Comparison of ENCODE assay signal across 8 cellular contexts in genomic region chr13:102402292-102402691, GRCh38. TPM values are rescaled to one million over a fixed set of nuclear protein-coding genes. Genes with fewer than 3 reads are reported as not detected.
DNase-seq lines count a peak whose midpoint lies in the region; ATAC-seq and TF ChIP-seq lines count a peak whose summit lies in the region.

No MANE protein-coding gene starts in this region.

- H3K36me3 Mint-ChIP-seq in CD4-positive, alpha-beta memory T cell: no peaks in the 10 kb centered on the region
- no peaks in the 10 kb centered on the region for H3K36me3 Mint-ChIP-seq in activated CD4-positive, alpha-beta memory T cell treated with anti-CD3 and anti-CD28 coated beads, Interleukin-2, amount 10 ng/mL, durations not matched to agents 7 days and 5 days (ENCODE audit: low read depth)
- H3K36me3 Mint-ChIP-seq in natural killer cell: peaks cover 6% of the 10 kb centered on the region

- H3K36me3 ChIP-seq in CD4-positive, alpha-beta memory T cell (ENCODE audit: insufficient read depth, low read length): no peaks in the 10 kb centered on the region
- no peaks in the 10 kb centered on the region for H3K36me3 ChIP-seq in esophagus squamous epithelium
- no peaks in the 10 kb centered on the region for H3K36me3 ChIP-seq in vagina

- peak; percentile 13 to 63 (median 20) for DNase-seq in CD4-positive, alpha-beta memory T cell
- peak; percentile 31 for DNase-seq in activated CD4-positive, alpha-beta memory T cell treated with anti-CD3 and anti-CD28 coated beads, Interleukin-2, amount 10 ng/mL, durations not matched to agents 7 days and 5 days
- no peak for DNase-seq in esophagus squamous epithelium (lab: John Stamatoyannopoulos, UW)
- DNase-seq in natural killer cell: no peak
- no peak for DNase-seq in vagina (ENCODE audit: extremely low spot score in 2 of 2)
- DNase-seq in NCI-H128 (lab: John Stamatoyannopoulos, UW; ENCODE audit: unreplicated experiment): no peak

- TF ChIP-seq POLR2A in esophagus squamous epithelium (IDR thresholded peaks at IDR 0.05) (no peak), vagina (IDR thresholded peaks at IDR 0.05) (no peak)

- H3K27ac Mint-ChIP-seq in CD4-positive, alpha-beta memory T cell: peak overlapping the region in 2 of 7 donors; percentile 1 to 70
- no peak overlapping the region for H3K27ac Mint-ChIP-seq in activated CD4-positive, alpha-beta memory T cell treated with anti-CD3 and anti-CD28 coated beads, Interleukin-2, amount 10 ng/mL, durations not matched to agents 7 days and 5 days
- no peak overlapping the region for H3K27ac Mint-ChIP-seq in natural killer cell

- H3K27ac ChIP-seq in CD4-positive, alpha-beta memory T cell (ENCODE audit: low read depth, low read length): no peak overlapping the region
- H3K27ac ChIP-seq in esophagus squamous epithelium (peak overlapping the region in 3 of 4 donors; percentile 60 to 79 (median 65)), vagina (peak overlapping the region; percentile 20)

- CTCF ChIA-PET in CD4-positive, alpha-beta memory T cell (lab: Charles Lee; ENCODE audit: partially characterized antibody): no interaction called here
- CTCF ChIA-PET in activated CD4-positive, alpha-beta memory T cell treated with anti-CD3 and anti-CD28 coated beads, Interleukin-2, amount 10 ng/mL, durations not matched to agents 7 days and 5 days (lab: Charles Lee): interaction anchor here (1.5 kb wide), 1 partner anchor 154 kb away, joined by 3 read pairs; no protein-coding TSS in a partner anchor

- H3K4me1 Mint-ChIP-seq in CD4-positive, alpha-beta memory T cell: peaks cover 20 to 30% (median 25%) of the 10 kb centered on the region in 4 donors
- peaks cover 28% of the 10 kb centered on the region for H3K4me1 Mint-ChIP-seq in activated CD4-positive, alpha-beta memory T cell treated with anti-CD3 and anti-CD28 coated beads, Interleukin-2, amount 10 ng/mL, durations not matched to agents 7 days and 5 days
- peaks cover 6 to 18% of the 10 kb centered on the region in 2 donors for H3K4me1 Mint-ChIP-seq in natural killer cell

- no peaks in the 10 kb centered on the region for H3K9me3 ChIP-seq in CD4-positive, alpha-beta memory T cell (ENCODE audit: control insufficient read depth in 1 of 2, low read length in 2 of 2)
- H3K9me3 ChIP-seq in esophagus squamous epithelium (no peaks in the 10 kb centered on the region), vagina (no peaks in the 10 kb centered on the region)

- POLR2A ChIA-PET in CD4-positive, alpha-beta memory T cell (lab: Charles Lee; ENCODE audit: partially characterized antibody): no interaction called here
- POLR2A ChIA-PET in activated CD4-positive, alpha-beta memory T cell treated with anti-CD3 and anti-CD28 coated beads, Interleukin-2, amount 10 ng/mL, durations not matched to agents 7 days and 5 days (lab: Charles Lee): no interaction called here

- ATAC-seq in HG02759 (IDR thresholded peaks at IDR 0.05; ENCODE audit: unreplicated experiment) (peak; percentile 65), natural killer cell (peak in 2 of 3 donors; percentile 37 to 58), GM18868 (IDR thresholded peaks at IDR 0.05; ENCODE audit: unreplicated experiment) (no peak)

- H3K27me3 Mint-ChIP-seq in CD4-positive, alpha-beta memory T cell: peaks cover 40 to 48% of the 10 kb centered on the region in 2 donors
- H3K27me3 Mint-ChIP-seq in activated CD4-positive, alpha-beta memory T cell treated with anti-CD3 and anti-CD28 coated beads, Interleukin-2, amount 10 ng/mL, durations not matched to agents 7 days and 5 days: peaks cover 51% of the 10 kb centered on the region
- peaks cover 43 to 77% of the 10 kb centered on the region in 2 donors for H3K27me3 Mint-ChIP-seq in natural killer cell (ENCODE audit: low read depth in 2 of 2)

- TF ChIP-seq CTCF in esophagus squamous epithelium (IDR thresholded peaks at IDR 0.05) (no peak), natural killer cell (IDR thresholded peaks at IDR 0.05) (no peak), vagina (IDR thresholded peaks at IDR 0.05) (no peak)

- no peak overlapping the region for H3K4me3 ChIP-seq in CD4-positive, alpha-beta memory T cell (ENCODE audit: low read length in 2 of 2)
- H3K4me3 ChIP-seq in esophagus squamous epithelium (peak overlapping the region; percentile 15 to 80 (median 60)), vagina (peak overlapping the region; percentile 56 to 64)

- intact Hi-C loops in CD4-positive, alpha-beta memory T cell (cut with micrococcal nuclease): no loop called here
- intact Hi-C loops in esophagus squamous epithelium (cut with DNase I) (no loop called here), natural killer cell (cut with micrococcal nuclease) (no loop called here), vagina (cut with DNase I) (no loop called here)

- peaks cover 27% of the 10 kb centered on the region for H3K4me1 ChIP-seq in CD4-positive, alpha-beta memory T cell (ENCODE audit: insufficient read depth, low read length)
- peaks cover 15 to 35% (median 26%) of the 10 kb centered on the region in 3 donors for H3K4me1 ChIP-seq in esophagus squamous epithelium
- H3K4me1 ChIP-seq in vagina: peaks cover 18% of the 10 kb centered on the region

- peak overlapping the region in 7 of 8 donors; percentile 18 to 87 (median 73) for H3K4me3 Mint-ChIP-seq in CD4-positive, alpha-beta memory T cell
- no peak overlapping the region for H3K4me3 Mint-ChIP-seq in activated CD4-positive, alpha-beta memory T cell treated with anti-CD3 and anti-CD28 coated beads, Interleukin-2, amount 10 ng/mL, durations not matched to agents 7 days and 5 days
- no peak overlapping the region for H3K4me3 Mint-ChIP-seq in natural killer cell

- peaks cover 30% of the 10 kb centered on the region for H3K27me3 ChIP-seq in CD4-positive, alpha-beta memory T cell (ENCODE audit: insufficient read depth, low read length)
- peaks cover 0 to 30% (median 0%) of the 10 kb centered on the region in 4 donors for H3K27me3 ChIP-seq in esophagus squamous epithelium
- no peaks in the 10 kb centered on the region for H3K27me3 ChIP-seq in vagina

- peaks cover 0 to 3% (median 0%) of the 10 kb centered on the region in 8 donors for H3K9me3 Mint-ChIP-seq in CD4-positive, alpha-beta memory T cell
- H3K9me3 Mint-ChIP-seq in activated CD4-positive, alpha-beta memory T cell treated with anti-CD3 and anti-CD28 coated beads, Interleukin-2, amount 10 ng/mL, durations not matched to agents 7 days and 5 days: no peaks in the 10 kb centered on the region
- no peaks in the 10 kb centered on the region for H3K9me3 Mint-ChIP-seq in natural killer cell

- 10 to 80% methylated on average over 2 to 14 of the region's 14 CpGs for WGBS in esophagus squamous epithelium, 2 donors

RNA-seq across cellular contexts. Expression of gene FGF14, which starts 0.4 kb away (rescaled TPM):
- under 1 TPM; 0.33 to 0.35 TPM for total RNA-seq in CD4-positive, alpha-beta memory T cell
- polyA plus RNA-seq in CD4-positive, alpha-beta memory T cell: under 1 TPM in 1 of 2 donors, not detected in 1; 0.55 TPM
- total RNA-seq in activated CD4-positive, alpha-beta memory T cell treated with anti-CD3 and anti-CD28 coated beads, Interleukin-2, amount 10 ng/mL, durations not matched to agents 7 days and 5 days: not detected
- 1 to 10 TPM in 2 of 4 donors, under 1 TPM in 2; 0.11 to 4.2 (median 1.0) TPM for total RNA-seq in esophagus squamous epithelium
- not detected for total RNA-seq in natural killer cell
- 3.4 TPM for total RNA-seq in vagina

Comparison
In these comparisons a context has a peak if more than half of its experiments do, and no peak if none do; other contexts are left out.
1. DNase-seq: peak in CD4-positive, alpha-beta memory T cell (5 of 5) and activated CD4-positive, alpha-beta memory T cell treated with anti-CD3 and anti-CD28 coated beads, Interleukin-2, amount 10 ng/mL, durations not matched to agents 7 days and 5 days (single experiment); none in esophagus squamous epithelium (single experiment), natural killer cell (single experiment), vagina (0 of 2) and NCI-H128 (single experiment).
2. H3K4me3 ChIP-seq: peak in esophagus squamous epithelium (4 of 4) and vagina (2 of 2); none in CD4-positive, alpha-beta memory T cell (0 of 2).
3. H3K4me3 Mint-ChIP-seq: peak in CD4-positive, alpha-beta memory T cell (7 of 8); none in activated CD4-positive, alpha-beta memory T cell treated with anti-CD3 and anti-CD28 coated beads, Interleukin-2, amount 10 ng/mL, durations not matched to agents 7 days and 5 days (single experiment) and natural killer cell (single experiment).